In genomic region chr14:75445958-75446357, GRCh38 we compare ENCODE assay signal across 15 cellular contexts. TPM values are rescaled to one million over a fixed set of nuclear protein-coding genes. Genes with fewer than 3 reads are reported as not detected.
DNase-seq lines count a peak whose midpoint lies in the region; ATAC-seq, FAIRE-seq and TF ChIP-seq lines count a peak whose summit lies in the region.
"Had no signal": no experiment of that assay in that cellular context is flagged by ENCODE, and none has a peak within 500 bp of the region (broad histone marks: within the 10 kb centered on the region; RNA-seq: fewer than 3 reads in every experiment).

No MANE protein-coding gene starts in this region.

- CTCF ChIA-PET in Panc1 (lab: Charles Lee) = no interaction called here
- CTCF ChIA-PET in activated naive CD4-positive, alpha-beta T cell treated with anti-CD3 and anti-CD28 coated beads for 36 hours (lab: Charles Lee) = interaction anchor here (0.7 kb wide), 1 partner anchor 261 kb away, joined by 3 read pairs; no protein-coding TSS in a partner anchor

- FAIRE-seq in GM19239 (lab: Jason Lieb, UNC) = peak; percentile 28
- FAIRE-seq: G401.6, K562 had no signal

- H3K27ac ChIP-seq in Panc1 (ENCODE audit: low read length) (no peak overlapping the region), osteoblast (ENCODE audit: low read depth, low read length) (peak overlapping the region; percentile 12)

- H3K9me3 Mint-ChIP-seq in activated naive CD4-positive, alpha-beta T cell treated with anti-CD3 and anti-CD28 coated beads for 36 hours = no peaks in the 10 kb centered on the region
- H3K9me3 Mint-ChIP-seq: CD4-positive, alpha-beta T cell; H9 had no signal

- no peaks in the 10 kb centered on the region for H3K27me3 Mint-ChIP-seq in activated naive CD4-positive, alpha-beta T cell treated with anti-CD3 and anti-CD28 coated beads for 36 hours (ENCODE audit: low read depth)
- H3K27me3 Mint-ChIP-seq: CD4-positive, alpha-beta T cell had no signal

- H3K4me2 ChIP-seq in osteoblast (ENCODE audit: insufficient read depth, low read length) = no peak overlapping the region

- H3K4me3 Mint-ChIP-seq in activated naive CD4-positive, alpha-beta T cell treated with anti-CD3 and anti-CD28 coated beads for 36 hours = no peak overlapping the region
- H3K4me3 Mint-ChIP-seq: CD4-positive, alpha-beta T cell; H9 had no signal

- POLR2A ChIA-PET in Panc1 (lab: Charles Lee) = no interaction called here

- intact Hi-C loops in Panc1 (cut with micrococcal nuclease; ENCODE audit: unreplicated experiment) = no loop called here
- intact Hi-C loops in activated naive CD4-positive, alpha-beta T cell treated with anti-CD3 and anti-CD28 coated beads for 36 hours (cut with micrococcal nuclease) = no loop called here

- DNase-seq in CD1c-positive myeloid dendritic cell (ENCODE audit: extremely low spot score) (peak; percentile 17), GM19239 (ENCODE audit: insufficient read length, low spot score) (no peak), Panc1 (ENCODE audit: low read depth, low spot score) (no peak), osteoblast (ENCODE audit: insufficient read length, low spot score, missing footprints) (no peak), NCI-H510A (lab: John Stamatoyannopoulos, UW) (no peak)
- DNase-seq in activated naive CD4-positive, alpha-beta T cell treated with anti-CD3 and anti-CD28 coated beads for 36 hours = no peak
- no peak for DNase-seq in stimulated activated CD4-positive, alpha-beta T cell treated with anti-CD3 and anti-CD28 coated beads, Interleukin-2, amount 100 ng/mL, for 24 hours
- DNase-seq: CD4-positive, alpha-beta T cell; DMS79; GOT3; H9; Karpas-422 had no signal

- peaks cover 21% of the 10 kb centered on the region for H4K20me1 ChIP-seq in osteoblast (ENCODE audit: insufficient read depth, low read length)

- no peaks in the 10 kb centered on the region for H3K36me3 Mint-ChIP-seq in activated naive CD4-positive, alpha-beta T cell treated with anti-CD3 and anti-CD28 coated beads for 36 hours (ENCODE audit: low read depth)

- no peak overlapping the region for H2AFZ ChIP-seq in osteoblast (ENCODE audit: low read length)

- H3K4me1 Mint-ChIP-seq in activated naive CD4-positive, alpha-beta T cell treated with anti-CD3 and anti-CD28 coated beads for 36 hours (ENCODE audit: low read depth) = no peaks in the 10 kb centered on the region

- no peaks in the 10 kb centered on the region; the same call in 1 of the 2 replicates for H3K4me1 ChIP-seq in Panc1 (ENCODE audit: control insufficient read depth, insufficient read depth, low read length)
- H3K4me1 ChIP-seq in osteoblast (ENCODE audit: insufficient read depth, low read length) = peaks cover 31% of the 10 kb centered on the region

- H3K27ac Mint-ChIP-seq in activated naive CD4-positive, alpha-beta T cell treated with anti-CD3 and anti-CD28 coated beads for 36 hours = no peak overlapping the region
- H3K27ac Mint-ChIP-seq: CD4-positive, alpha-beta T cell; H9 had no signal

- H3K4me3 ChIP-seq in Panc1 (ENCODE audit: low read depth in 2 of 2, low read length in 2 of 2) (no peak overlapping the region), osteoblast (ENCODE audit: insufficient read depth, low read length) (no peak overlapping the region)
- H3K4me3 ChIP-seq: K562 had no signal

- in situ Hi-C loops in Panc1 (cut with HindIII; ENCODE audit: low pct_unique_long_range_greater_than_20kb, low sequenced_read_pairs) = no loop called here

- ATAC-seq in Panc1 = no peak
- ATAC-seq in HG03108 (IDR thresholded peaks at IDR 0.05; ENCODE audit: unreplicated experiment) = no peak
- ATAC-seq: K562 had no signal

- H3K79me2 ChIP-seq in osteoblast (ENCODE audit: insufficient read depth, low read length) = peaks cover 57% of the 10 kb centered on the region

- H3K9me3 ChIP-seq in Panc1 (ENCODE audit: control insufficient read depth, insufficient read depth, low read depth, low read length) = no peaks in the 10 kb centered on the region
- H3K9me3 ChIP-seq in osteoblast (ENCODE audit: low read depth, low read length) = no peaks in the 10 kb centered on the region

- H3K27me3 ChIP-seq in Panc1 (ENCODE audit: control insufficient read depth, insufficient read depth, low read length) (no peaks in the 10 kb centered on the region), osteoblast (ENCODE audit: insufficient read depth, low read length) (no peaks in the 10 kb centered on the region)

- H3K36me3 ChIP-seq in Panc1 (ENCODE audit: control insufficient read depth, insufficient read depth, low read length) (no peaks in the 10 kb centered on the region), osteoblast (ENCODE audit: insufficient read depth, low read length) (peaks cover 4% of the 10 kb centered on the region)

- TSS peak; percentile 61 for BruUV-seq in Panc1 (replicated peaks; lab: Mats Ljungman, UMichigan)

- TF ChIP-seq CTCF in Panc1 (IDR thresholded peaks at IDR 0.05) (no peak), osteoblast (IDR thresholded peaks at IDR 0.05; ENCODE audit: extremely low read depth, low read depth, low read length) (no peak)

RNA-seq across cellular contexts. Expression of gene JDP2, which starts 18.1 kb away (rescaled TPM):
- total RNA-seq in Panc1 (2021; ENCODE audit: unreplicated experiment) (17.5 TPM), osteoblast (70.7 and 77.1 TPM in 2 replicates)
- polyA plus RNA-seq in Panc1 (2012; ENCODE audit: insufficient read length) = 25.1 TPM
- 1 to 10 TPM; 2.8 to 3.2 TPM for total RNA-seq in activated naive CD4-positive, alpha-beta T cell treated with anti-CD3 and anti-CD28 coated beads for 36 hours
